Comparison of ENCODE assay signal across 14 cellular contexts in genomic region chr4:177127658-177128057, GRCh38.
"Had no signal": no experiment of that assay in that cellular context is flagged by ENCODE, and none has a peak within 500 bp of the region (broad histone marks: within the 10 kb centered on the region; RNA-seq: fewer than 3 reads in every experiment).

No MANE protein-coding gene starts in this region.

- H3K9me3 ChIP-seq: adrenal gland had no signal

- H3K9ac ChIP-seq: parathyroid adenoma had no signal

- H3K4me1 ChIP-seq: adrenal gland, parathyroid adenoma, sigmoid colon, spleen, upper lobe of right lung had no signal

- H3K27me3 ChIP-seq: adrenal gland, neutrophil, sigmoid colon, spleen, upper lobe of right lung had no signal

- H3K36me3 ChIP-seq: adrenal gland, neutrophil, sigmoid colon, spleen, thoracic aorta, upper lobe of right lung had no signal

- DNase-seq: activated CD4-positive, alpha-beta T cell treated with anti-CD3 and anti-CD28 coated beads, Interleukin-2, amount 50 U/mL, for 4 hours; activated gamma-delta T cell treated with Interleukin-2 at 50 U/mL for 16 hours; adrenal gland; caudate nucleus; sigmoid colon; spleen; stimulated activated naive B cell treated with anti-CD40 and anti-IgM and Interleukin-4, amounts not matched to agents 10 μg/mL and 1 μg/mL and 100 μg/mL, for 72 hours; upper lobe of right lung had no signal

- H3K4me3 ChIP-seq: adrenal gland, lung, sigmoid colon, spleen, thoracic aorta, upper lobe of right lung had no signal

- H2AFZ ChIP-seq: parathyroid adenoma had no signal

- H3K79me2 ChIP-seq: parathyroid adenoma had no signal

- H3K27ac ChIP-seq: adrenal gland, neutrophil, parathyroid adenoma, sigmoid colon, spleen, thoracic aorta, upper lobe of right lung had no signal

- ATAC-seq: activated naive CD4-positive, alpha-beta T cell treated with anti-CD3 and anti-CD28 coated beads, Interleukin-2, amount 50 U/mL, for 72 hours; natural killer cell treated with Interleukin-12 subunit alpha and Interleukin-12 subunit beta and Interleukin-15 and Interleukin-18, amount 100 ng/mL, for 72 hours; stimulated activated naive B cell treated with anti-CD40 and anti-IgM and Interleukin-4, amounts not matched to agents 10 μg/mL and 1 μg/mL and 100 μg/mL, for 72 hours; upper lobe of right lung had no signal
